8 cellular contexts compared by ENCODE assay signal in genomic region chr16:11851301-11852091, GRCh38. TPM values are rescaled to one million over a fixed set of nuclear protein-coding genes. Genes with fewer than 3 reads are reported as not detected.
A peak's percentile ranks its signal among the peaks of the same experiment; 100 is the strongest.
DNase-seq lines count a peak whose midpoint lies in the region; ATAC-seq and TF ChIP-seq lines count a peak whose summit lies in the region.

Gene RSL1D1 (minus strand): TSS chr16:11851542. CDS start chr16:11851512, 30 bp downstream.

- no peak for TF ChIP-seq CTCF in AG09319 (IDR thresholded peaks at IDR 0.05; ENCODE audit: low read depth, low read length)
- no peak for TF ChIP-seq CTCF in activated B cell treated with CpG ODN at 0.5 μM for 24 hours (IDR thresholded peaks at IDR 0.05)
- no peak for TF ChIP-seq CTCF in cardiac fibroblast (IDR thresholded peaks at IDR 0.05; ENCODE audit: low read depth, low read length)

- no peaks in the 10 kb centered on the region for H3K9me3 Mint-ChIP-seq in activated B cell treated with CpG ODN at 0.5 μM for 24 hours

- DNase-seq in AG09319 (ENCODE audit: extremely low read depth, low read depth) (peak; percentile 77), NCI-H345 (lab: John Stamatoyannopoulos, UW) (peak; percentile 91), activated B cell treated with CpG ODN at 0.5 μM for 24 hours (peak; percentile 98), cardiac fibroblast (ENCODE audit: low read depth in 2 of 2) (peak; percentile 95), iris pigment epithelial cell (ENCODE audit: low read depth) (peak; percentile 93)
- DNase-seq in stimulated activated CD4-positive, alpha-beta T cell treated with anti-CD3 and anti-CD28 coated beads, Interleukin-12 subunit alpha, Interleukin-12 subunit beta, amount 100 ng/mL, for 24 hours (ENCODE audit: low read depth in 2 of 2): peak; percentile 83 to 89

- POLR2A ChIA-PET in activated B cell treated with CpG ODN at 0.5 μM for 24 hours (lab: Charles Lee): interaction anchor here (0.5 to 2.0 kb wide), 14 partner anchors 9 to 933 kb away, joined by 3 to 17 read pairs (median 5); partner anchors contain the start of genes CLEC16A, GSPT1, LITAF and TXNDC11

- H3K27me3 Mint-ChIP-seq in activated B cell treated with CpG ODN at 0.5 μM for 24 hours: no peaks in the 10 kb centered on the region

- peaks cover 51% of the 10 kb centered on the region for H3K4me1 Mint-ChIP-seq in activated B cell treated with CpG ODN at 0.5 μM for 24 hours

- CTCF ChIA-PET in activated B cell treated with CpG ODN at 0.5 μM for 24 hours (lab: Charles Lee): no interaction called here

- H3K36me3 Mint-ChIP-seq in activated B cell treated with CpG ODN at 0.5 μM for 24 hours (ENCODE audit: low read depth): peaks cover 51% of the 10 kb centered on the region

- intact Hi-C loops in activated B cell treated with CpG ODN at 0.5 μM for 24 hours (cut with micrococcal nuclease): loop anchor here (1.0 to 10.0 kb wide), 8 partner anchors 54 to 951 kb away; partner anchors contain the start of genes CPPED1, SNN, SNX29 and TXNDC11

- H3K4me3 ChIP-seq in cardiac fibroblast (replicated peaks in 1 of 2; ENCODE audit: low read depth in 2 of 2, low read length in 2 of 2): peak within 1 kb of the TSS; percentile 98 to 99

- H3K27ac Mint-ChIP-seq in activated B cell treated with CpG ODN at 0.5 μM for 24 hours: peak within 1 kb of the TSS; percentile 91

- peak; percentile 81 for ATAC-seq in GM19025 (IDR thresholded peaks at IDR 0.05; ENCODE audit: low read depth, unreplicated experiment)
- peak; percentile 87 for ATAC-seq in HG03280 (IDR thresholded peaks at IDR 0.05; ENCODE audit: unreplicated experiment)
- ATAC-seq in activated B cell treated with CpG ODN at 0.5 μM for 24 hours (ENCODE audit: low read depth): peak; percentile 78

- peak within 1 kb of the TSS; percentile 98 for H3K4me3 Mint-ChIP-seq in activated B cell treated with CpG ODN at 0.5 μM for 24 hours

RNA-seq across cellular contexts. Expression of gene RSL1D1, which starts in this region (rescaled TPM):
- total RNA-seq in activated B cell treated with CpG ODN at 0.5 μM for 24 hours: 224 and 265 TPM in 2 replicates

Comparison
In these comparisons a context has a peak if more than half of its experiments do, and no peak if none do; other contexts are left out.
1. Peak in every context shown above with its lines: DNase-seq, ATAC-seq and H3K4me3 ChIP-seq.